ENCODE assay signal across 1 cellular context in the genomic region with DNA sequence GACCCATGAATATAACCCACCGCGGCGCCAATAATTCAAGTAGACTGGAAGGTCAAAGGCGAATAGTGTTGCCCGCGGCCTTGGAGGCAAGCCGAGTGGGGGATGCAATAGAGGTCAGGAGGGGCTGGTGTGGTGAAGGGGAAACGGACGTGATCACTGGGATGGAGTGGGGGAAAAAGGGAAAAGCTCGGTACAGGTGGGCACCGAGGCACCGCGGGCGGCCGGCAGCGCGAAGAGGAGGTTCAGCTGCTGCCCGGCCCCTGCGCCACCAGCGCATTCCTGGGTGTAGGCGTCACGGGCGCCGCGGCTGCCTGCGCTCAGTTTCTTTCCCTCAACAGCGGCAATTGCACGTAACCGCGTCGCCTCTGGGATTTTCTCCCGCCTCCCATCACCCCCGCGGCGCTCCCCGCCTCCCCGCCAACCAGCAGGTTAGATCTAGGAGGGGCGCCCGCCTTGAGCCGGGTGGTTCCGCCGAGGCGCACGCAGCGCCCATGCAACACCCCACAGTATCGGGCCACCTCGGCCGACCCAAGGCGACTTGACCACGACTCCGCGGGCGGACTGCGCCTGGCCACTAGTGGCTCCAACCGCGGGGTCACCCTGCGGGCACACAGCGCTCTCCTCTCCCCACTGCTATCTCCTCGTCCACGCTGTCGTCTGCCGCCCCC.
TF ChIP-seq lines count a peak whose summit lies in the region.

No MANE protein-coding gene starts in this region.

TF ChIP-seq in GM12878, 131 proteins besides CTCF, POLR2A, EP300 and RAD21 (continued from another document):
- TF ChIP-seq POLR2AphosphoS2 (IDR thresholded peaks at IDR 0.05; ENCODE audit: low read depth, low read length) (no peak), KDM1A (IDR thresholded peaks at IDR 0.05; ENCODE audit: borderline replicate concordance) (no peak)
